Comparison of ENCODE assay signal across 1 cellular context in the genomic region with DNA sequence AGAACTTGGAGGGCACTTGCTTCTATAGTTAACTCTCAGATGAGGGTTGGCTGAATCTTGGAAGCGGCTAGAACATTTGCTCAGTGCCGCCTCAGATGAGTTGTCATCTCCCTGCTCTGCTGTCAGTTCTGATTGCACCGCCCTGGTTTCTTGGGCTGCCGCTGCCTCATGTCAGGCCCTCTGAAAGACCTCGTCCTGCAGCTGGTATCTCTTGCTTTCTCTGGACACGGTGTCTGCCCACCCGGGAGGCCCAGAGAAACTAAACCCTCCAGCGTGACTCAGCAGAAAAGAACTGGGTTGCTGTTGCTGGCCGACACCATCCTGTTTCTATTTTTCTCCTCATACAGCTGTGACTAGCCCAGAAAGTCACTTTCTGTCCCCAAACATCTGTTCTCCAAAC.
TF ChIP-seq lines count a peak whose summit lies in the region.

No MANE protein-coding gene starts in this region.

TF ChIP-seq in K562, 482 proteins besides CTCF, POLR2A, EP300 and RAD21 (continued from another document):
- TF ChIP-seq, protein P1, sequence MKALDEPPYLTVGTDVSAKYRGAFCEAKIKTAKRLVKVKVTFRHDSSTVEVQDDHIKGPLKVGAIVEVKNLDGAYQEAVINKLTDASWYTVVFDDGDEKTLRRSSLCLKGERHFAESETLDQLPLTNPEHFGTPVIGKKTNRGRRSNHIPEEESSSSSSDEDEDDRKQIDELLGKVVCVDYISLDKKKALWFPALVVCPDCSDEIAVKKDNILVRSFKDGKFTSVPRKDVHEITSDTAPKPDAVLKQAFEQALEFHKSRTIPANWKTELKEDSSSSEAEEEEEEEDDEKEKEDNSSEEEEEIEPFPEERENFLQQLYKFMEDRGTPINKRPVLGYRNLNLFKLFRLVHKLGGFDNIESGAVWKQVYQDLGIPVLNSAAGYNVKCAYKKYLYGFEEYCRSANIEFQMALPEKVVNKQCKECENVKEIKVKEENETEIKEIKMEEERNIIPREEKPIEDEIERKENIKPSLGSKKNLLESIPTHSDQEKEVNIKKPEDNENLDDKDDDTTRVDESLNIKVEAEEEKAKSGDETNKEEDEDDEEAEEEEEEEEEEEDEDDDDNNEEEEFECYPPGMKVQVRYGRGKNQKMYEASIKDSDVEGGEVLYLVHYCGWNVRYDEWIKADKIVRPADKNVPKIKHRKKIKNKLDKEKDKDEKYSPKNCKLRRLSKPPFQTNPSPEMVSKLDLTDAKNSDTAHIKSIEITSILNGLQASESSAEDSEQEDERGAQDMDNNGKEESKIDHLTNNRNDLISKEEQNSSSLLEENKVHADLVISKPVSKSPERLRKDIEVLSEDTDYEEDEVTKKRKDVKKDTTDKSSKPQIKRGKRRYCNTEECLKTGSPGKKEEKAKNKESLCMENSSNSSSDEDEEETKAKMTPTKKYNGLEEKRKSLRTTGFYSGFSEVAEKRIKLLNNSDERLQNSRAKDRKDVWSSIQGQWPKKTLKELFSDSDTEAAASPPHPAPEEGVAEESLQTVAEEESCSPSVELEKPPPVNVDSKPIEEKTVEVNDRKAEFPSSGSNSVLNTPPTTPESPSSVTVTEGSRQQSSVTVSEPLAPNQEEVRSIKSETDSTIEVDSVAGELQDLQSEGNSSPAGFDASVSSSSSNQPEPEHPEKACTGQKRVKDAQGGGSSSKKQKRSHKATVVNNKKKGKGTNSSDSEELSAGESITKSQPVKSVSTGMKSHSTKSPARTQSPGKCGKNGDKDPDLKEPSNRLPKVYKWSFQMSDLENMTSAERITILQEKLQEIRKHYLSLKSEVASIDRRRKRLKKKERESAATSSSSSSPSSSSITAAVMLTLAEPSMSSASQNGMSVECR (CRISPR knock-in tag; IDR thresholded peaks at IDR 0.05) = no peak
- TF ChIP-seq MAFK (IDR thresholded peaks at IDR 0.05; ENCODE audit: low read length) = peak; percentile 86
- 0 out of 2 replicates have a peak, but pooled peaks have one; percentile 33 for TF ChIP-seq SMAD4 (CRISPR knock-in tag; conservative IDR thresholded peaks at IDR 0.05)
- TF ChIP-seq C11orf30 (IDR thresholded peaks at IDR 0.05; ENCODE audit: low read depth) = peak; percentile 91
